In the genomic region with DNA sequence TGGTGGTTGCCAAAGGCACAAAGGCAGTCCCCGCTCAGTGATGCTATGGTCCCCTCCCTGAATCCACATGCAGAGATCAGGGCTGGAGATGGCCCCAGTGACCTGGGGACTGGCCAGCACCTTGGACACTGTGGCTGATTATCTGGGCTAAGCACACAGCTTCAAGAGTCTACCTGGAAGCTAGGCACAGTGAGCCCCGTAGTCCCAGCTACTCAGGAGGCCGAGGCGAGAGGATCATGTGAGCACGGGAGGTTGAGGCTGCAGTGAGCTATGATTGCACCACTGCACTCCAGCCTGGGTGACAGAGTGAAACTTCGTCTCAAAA, we compare ENCODE assay signal across 20 cellular contexts. TPM values are rescaled to one million over a fixed set of nuclear protein-coding genes. Genes with fewer than 3 reads are reported as not detected.
"Had no signal": no experiment of that assay in that cellular context is flagged by ENCODE, and none has a peak within 500 bp of the region (broad histone marks: within the 10 kb centered on the region; RNA-seq: fewer than 3 reads in every experiment).

No MANE protein-coding gene starts in this region.

- H3K36me3 ChIP-seq: lower lobe of right lung had no signal

- H3K27ac ChIP-seq: epithelial cell of prostate had no signal

- H3K9me3 ChIP-seq: lower lobe of right lung had no signal

- H3K27ac Mint-ChIP-seq: activated CD4-positive, alpha-beta T cell treated with anti-CD3 and anti-CD28 coated beads, Interleukin-2, amount 10 ng/mL, durations not matched to agents 7 days and 5 days; activated CD8-positive, alpha-beta T cell treated with anti-CD3 and anti-CD28 coated beads, Interleukin-2, amount 10 ng/mL, durations not matched to agents 7 days and 5 days; activated naive CD8-positive, alpha-beta T cell; brain; endodermal cell; nephron; progenitor cell of endocrine pancreas; T-helper 1 cell treated with Interleukin-12 subunit alpha and Interleukin-12 subunit beta and Interleukin-4 antibody, amounts not matched to agents 30 μg/mL and 1 μg/mL, for 36 hours had no signal

- ATAC-seq: activated CD4-positive, CD25-positive, alpha-beta regulatory T cell treated with anti-CD3 and anti-CD28 coated beads, Interleukin-2, amount 50 U/mL, for 24 hours; activated CD8-positive, alpha-beta T cell treated with anti-CD3 and anti-CD28 coated beads, Interleukin-2, amount 10 ng/mL, durations not matched to agents 7 days and 5 days; lower lobe of right lung; stimulated activated naive CD8-positive, alpha-beta T cell treated with anti-CD3 and anti-CD28 coated beads, Interleukin-15, amount 100 ng/mL, for 72 hours had no signal

- H3K4me3 Mint-ChIP-seq: activated CD4-positive, alpha-beta T cell treated with anti-CD3 and anti-CD28 coated beads, Interleukin-2, amount 10 ng/mL, durations not matched to agents 7 days and 5 days; activated CD8-positive, alpha-beta T cell treated with anti-CD3 and anti-CD28 coated beads, Interleukin-2, amount 10 ng/mL, durations not matched to agents 7 days and 5 days; activated naive CD8-positive, alpha-beta T cell; brain; endodermal cell; nephron; stimulated activated naive CD8-positive, alpha-beta T cell treated with anti-CD3 and anti-CD28 coated beads, Interleukin-15, amount 100 ng/mL, for 72 hours; T-helper 1 cell treated with Interleukin-12 subunit alpha and Interleukin-12 subunit beta and Interleukin-4 antibody, amounts not matched to agents 30 μg/mL and 1 μg/mL, for 36 hours had no signal

- H3K4me3 ChIP-seq: lower lobe of right lung had no signal

- DNase-seq: activated CD4-positive, alpha-beta T cell treated with anti-CD3 and anti-CD28 coated beads, Interleukin-2, amount 10 ng/mL, durations not matched to agents 7 days and 5 days; activated CD8-positive, alpha-beta T cell treated with anti-CD3 and anti-CD28 coated beads, Interleukin-2, amount 10 ng/mL, durations not matched to agents 7 days and 5 days; central memory CD4-positive, alpha-beta T cell; endodermal cell; foreskin fibroblast; hypothalamus; lower lobe of right lung; stimulated activated CD4-positive, alpha-beta T cell treated with anti-CD3 and anti-CD28 coated beads, Interleukin-2, amount 100 ng/mL, for 24 hours; stimulated activated naive CD8-positive, alpha-beta T cell treated with anti-CD3 and anti-CD28 coated beads, Interleukin-15, amount 100 ng/mL, for 72 hours; trophoblast cell had no signal

- H3K27me3 Mint-ChIP-seq: activated CD4-positive, alpha-beta T cell treated with anti-CD3 and anti-CD28 coated beads, Interleukin-2, amount 10 ng/mL, durations not matched to agents 7 days and 5 days; activated naive CD8-positive, alpha-beta T cell; brain; stimulated activated naive CD8-positive, alpha-beta T cell treated with anti-CD3 and anti-CD28 coated beads, Interleukin-15, amount 100 ng/mL, for 72 hours had no signal

- H3K4me1 ChIP-seq: lower lobe of right lung had no signal

- H3K4me1 Mint-ChIP-seq: activated CD4-positive, alpha-beta T cell treated with anti-CD3 and anti-CD28 coated beads, Interleukin-2, amount 10 ng/mL, durations not matched to agents 7 days and 5 days; brain; endodermal cell; nephron; stimulated activated naive CD8-positive, alpha-beta T cell treated with anti-CD3 and anti-CD28 coated beads, Interleukin-15, amount 100 ng/mL, for 72 hours had no signal

- FAIRE-seq: colon, keratinocyte had no signal

- H3K9me3 Mint-ChIP-seq: activated CD4-positive, alpha-beta T cell treated with anti-CD3 and anti-CD28 coated beads, Interleukin-2, amount 10 ng/mL, durations not matched to agents 7 days and 5 days; brain; endodermal cell; nephron; stimulated activated naive CD8-positive, alpha-beta T cell treated with anti-CD3 and anti-CD28 coated beads, Interleukin-15, amount 100 ng/mL, for 72 hours; T-helper 1 cell treated with Interleukin-12 subunit alpha and Interleukin-12 subunit beta and Interleukin-4 antibody, amounts not matched to agents 30 μg/mL and 1 μg/mL, for 36 hours had no signal

- H3K36me3 Mint-ChIP-seq: activated naive CD8-positive, alpha-beta T cell; brain had no signal

RNA-seq across cellular contexts. Expression of a gene that starts 8.3 kb away (rescaled TPM):
- total RNA-seq: activated CD4-positive, alpha-beta T cell treated with anti-CD3 and anti-CD28 coated beads, Interleukin-2, amount 10 ng/mL, durations not matched to agents 7 days and 5 days; activated CD8-positive, alpha-beta T cell treated with anti-CD3 and anti-CD28 coated beads, Interleukin-2, amount 10 ng/mL, durations not matched to agents 7 days and 5 days; progenitor cell of endocrine pancreas; temporal lobe had no signal
